In genomic region chr9:18942801-18943200, GRCh38 we compare ENCODE assay signal across 19 cellular contexts.
DNase-seq lines count a peak whose midpoint lies in the region; ATAC-seq and TF ChIP-seq lines count a peak whose summit lies in the region.
"Had no signal": no experiment of that assay in that cellular context is flagged by ENCODE, and none has a peak within 500 bp of the region (broad histone marks: within the 10 kb centered on the region; RNA-seq: fewer than 3 reads in every experiment).

No MANE protein-coding gene starts in this region.

- ATAC-seq in GM18861 (IDR thresholded peaks at IDR 0.05; ENCODE audit: unreplicated experiment) = no peak
- ATAC-seq: GM12878 had no signal

- no peaks in the 10 kb centered on the region for H3K36me3 ChIP-seq in BLaER1 treated with 17β-estradiol and CSF1 and Interleukin-3, amounts not matched to agents 10 nM and 100 nM
- H3K36me3 ChIP-seq in parathyroid adenoma (ENCODE audit: control insufficient read depth, insufficient read depth, low read length) = no peaks in the 10 kb centered on the region
- no peaks in the 10 kb centered on the region for H3K36me3 ChIP-seq in left ventricle myocardium inferior
- H3K36me3 ChIP-seq: HAP-1 had no signal

- no peak overlapping the region for H3K4me3 ChIP-seq in BLaER1 treated with 17β-estradiol and CSF1 and Interleukin-3, amounts not matched to agents 10 nM and 100 nM
- H3K4me3 ChIP-seq in parathyroid adenoma (ENCODE audit: low read depth, low read length) (no peak overlapping the region), left ventricle myocardium inferior (no peak overlapping the region)
- H3K4me3 ChIP-seq: GM12878, HAP-1 had no signal

- no peak for TF ChIP-seq CTCF in parathyroid adenoma (IDR thresholded peaks at IDR 0.05)
- TF ChIP-seq CTCF in left ventricle myocardium inferior (IDR thresholded peaks at IDR 0.05; ENCODE audit: borderline replicate concordance) = no peak

- H4K20me1 ChIP-seq in BLaER1 treated with 17β-estradiol and CSF1 and Interleukin-3, amounts not matched to agents 10 nM and 100 nM = no peaks in the 10 kb centered on the region

- H3K4me1 ChIP-seq in BLaER1 treated with 17β-estradiol and CSF1 and Interleukin-3, amounts not matched to agents 10 nM and 100 nM = peaks cover 26 to 56% (median 43%) of the 10 kb centered on the region in 10 experiments
- H3K4me1 ChIP-seq in parathyroid adenoma (no peaks in the 10 kb centered on the region), left ventricle myocardium inferior (peaks cover 10% of the 10 kb centered on the region)
- H3K4me1 ChIP-seq: HAP-1 had no signal

- intact Hi-C loops in left ventricle myocardium inferior (cut with micrococcal nuclease) = no loop called here

- peak; percentile 54 for DNase-seq in dermis blood vessel endothelial cell
- DNase-seq in kidney tubule cell (ENCODE audit: low spot score) = peak; percentile 8
- DNase-seq in A172 (ENCODE audit: low spot score) = no peak
- no peak for DNase-seq in left ventricle myocardium inferior
- DNase-seq in NCI-H1417 (lab: John Stamatoyannopoulos, UW) = no peak
- DNase-seq: 8988T; CD4-positive, alpha-beta T cell; CD8-positive, alpha-beta memory T cell; DMS 273 treated with DMSO at 0.1 percent for 48 hours; DMS79; EL; GDM1; GOT3; HFFc6 had no signal

- peak overlapping the region; percentile 19 to 83 (median 76); a peak in 21 of 22 replicates for H3K4me2 ChIP-seq in BLaER1 treated with 17β-estradiol and CSF1 and Interleukin-3, amounts not matched to agents 10 nM and 100 nM
- peak overlapping the region; percentile 6 for H3K4me2 ChIP-seq in parathyroid adenoma (ENCODE audit: low read length)

- no peaks in the 10 kb centered on the region for H3K79me2 ChIP-seq in parathyroid adenoma

- no peaks in the 10 kb centered on the region for H3K27me3 ChIP-seq in BLaER1 treated with 17β-estradiol and CSF1 and Interleukin-3, amounts not matched to agents 10 nM and 100 nM
- H3K27me3 ChIP-seq in parathyroid adenoma (ENCODE audit: control insufficient read depth, insufficient read depth, low read length) (peaks cover 4% of the 10 kb centered on the region), left ventricle myocardium inferior (ENCODE audit: low read depth) (peaks cover 6% of the 10 kb centered on the region)

- peak overlapping the region in 9 of 11 experiments; percentile 0 to 96 (median 54); a peak in 17 of 22 replicates for H3K27ac ChIP-seq in BLaER1 treated with 17β-estradiol and CSF1 and Interleukin-3, amounts not matched to agents 10 nM and 100 nM
- H3K27ac ChIP-seq in parathyroid adenoma (no peak overlapping the region), left ventricle myocardium inferior (replicated peaks) (no peak overlapping the region)

- peak overlapping the region in 4 of 11 experiments; percentile 20 to 44 (median 27); a peak in 4 of 22 replicates for H3K9ac ChIP-seq in BLaER1 treated with 17β-estradiol and CSF1 and Interleukin-3, amounts not matched to agents 10 nM and 100 nM
- no peak overlapping the region for H3K9ac ChIP-seq in parathyroid adenoma

- H2AFZ ChIP-seq in parathyroid adenoma = no peak overlapping the region

- H3K9me3 ChIP-seq in BLaER1 treated with 17β-estradiol and CSF1 and Interleukin-3, amounts not matched to agents 10 nM and 100 nM (replicated peaks in 1 of 11) = peaks cover 0 to 20% (median 6%) of the 10 kb centered on the region in 11 experiments; a peak in 10 of 22 replicates
- H3K9me3 ChIP-seq in parathyroid adenoma (ENCODE audit: control insufficient read depth, low read length) = no peaks in the 10 kb centered on the region
- H3K9me3 ChIP-seq in left ventricle myocardium inferior (replicated peaks) = no peaks in the 10 kb centered on the region
- H3K9me3 ChIP-seq: HAP-1 had no signal

Comparison
In these comparisons a context has a peak if more than half of its experiments do, and no peak if none do; other contexts are left out.
1. H3K27ac ChIP-seq: peak in BLaER1 treated with 17β-estradiol and CSF1 and Interleukin-3, amounts not matched to agents 10 nM and 100 nM (9 of 11); none in parathyroid adenoma (single experiment) and left ventricle myocardium inferior (single experiment).
2. DNase-seq: peak in dermis blood vessel endothelial cell (single experiment) and kidney tubule cell (single experiment); none in A172 (single experiment), left ventricle myocardium inferior (single experiment) and NCI-H1417 (0 of 3).